In the genomic region with DNA sequence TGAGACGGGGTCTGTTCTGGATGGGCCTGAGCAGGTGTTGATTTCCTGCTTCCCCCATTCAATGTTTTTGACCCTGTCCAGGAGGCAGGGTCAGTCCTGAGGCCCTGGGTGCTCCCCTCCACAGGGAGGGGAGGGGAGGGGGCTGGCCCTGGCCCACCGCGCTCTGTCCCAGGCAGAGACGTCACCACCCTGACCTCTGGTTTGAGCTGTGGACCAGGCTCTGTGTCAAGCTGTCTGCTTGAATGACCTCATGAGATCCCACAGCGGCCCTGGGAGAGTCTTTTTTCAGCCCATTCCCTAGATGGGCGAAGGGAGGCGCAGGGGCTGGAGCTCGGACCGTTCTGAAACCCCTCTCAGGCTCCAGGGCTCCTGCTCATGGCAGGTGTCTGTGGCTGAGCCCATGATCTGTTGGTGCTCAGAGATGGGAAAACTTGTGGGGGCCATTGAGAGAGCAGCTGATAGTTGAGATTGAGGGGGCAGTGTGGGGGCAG, we compare ENCODE assay signal across 1 cellular context.
TF ChIP-seq lines count a peak whose summit lies in the region.

No MANE protein-coding gene starts in this region.

TF ChIP-seq in HepG2, 621 proteins besides CTCF, POLR2A, EP300 and RAD21 (continued from another document and continues in another):
- TF ChIP-seq ZHX2 (IDR thresholded peaks at IDR 0.05; ENCODE audit: low read depth) (no peak), ZHX2 (CRISPR knock-in tag; IDR thresholded peaks at IDR 0.05; ENCODE audit: borderline replicate concordance) (0 out of 2 replicates have a peak, but pooled peaks have one; percentile 34), GABPA (IDR thresholded peaks at IDR 0.05; ENCODE audit: low read depth, low read length) (no peak), GABPA (CRISPR knock-in tag; IDR thresholded peaks at IDR 0.05; ENCODE audit: low read depth) (no peak), KAT7 (CRISPR knock-in tag; IDR thresholded peaks at IDR 0.05; ENCODE audit: borderline replicate concordance) (no peak), HES4 (CRISPR knock-in tag; IDR thresholded peaks at IDR 0.05; ENCODE audit: borderline replicate concordance) (no peak), SAP130 (CRISPR knock-in tag; IDR thresholded peaks at IDR 0.05; ENCODE audit: low read depth) (no peak), PHB2 (IDR thresholded peaks at IDR 0.05; ENCODE audit: partially characterized antibody) (no peak), HOXA7 (CRISPR knock-in tag; IDR thresholded peaks at IDR 0.05) (no peak), ZNF180 (CRISPR knock-in tag; IDR thresholded peaks at IDR 0.05; ENCODE audit: borderline replicate concordance, low read depth) (no peak), TP53 (CRISPR knock-in tag; conservative IDR thresholded peaks at IDR 0.05) (no peak), KDM1A (CRISPR knock-in tag; IDR thresholded peaks at IDR 0.05) (0 out of 2 replicates have a peak, but pooled peaks have one; percentile 36), FOXP4 (CRISPR knock-in tag; IDR thresholded peaks at IDR 0.05) (no peak), MIER2 (CRISPR knock-in tag; IDR thresholded peaks at IDR 0.05) (no peak), PREB (CRISPR knock-in tag; IDR thresholded peaks at IDR 0.05) (no peak), ZNF878 (CRISPR knock-in tag; IDR thresholded peaks at IDR 0.05) (no peak), ZNF225 (CRISPR knock-in tag; IDR thresholded peaks at IDR 0.05) (no peak), PHF20 (CRISPR knock-in tag; IDR thresholded peaks at IDR 0.05) (no peak), CBFB (CRISPR knock-in tag; IDR thresholded peaks at IDR 0.05) (no peak), LBX2 (CRISPR knock-in tag; IDR thresholded peaks at IDR 0.05; ENCODE audit: borderline replicate concordance) (no peak), NR3C1 (CRISPR knock-in tag; IDR thresholded peaks at IDR 0.05) (no peak), THAP8 (CRISPR knock-in tag; IDR thresholded peaks at IDR 0.05; ENCODE audit: borderline replicate concordance) (no peak), ZNF260 (CRISPR knock-in tag; IDR thresholded peaks at IDR 0.05; ENCODE audit: borderline replicate concordance, low read depth) (no peak), MEF2D (CRISPR knock-in tag; IDR thresholded peaks at IDR 0.05) (no peak), ZNF354B (CRISPR knock-in tag; IDR thresholded peaks at IDR 0.05) (no peak), SMARCE1 (IDR thresholded peaks at IDR 0.05; ENCODE audit: borderline replicate concordance) (no peak), ZNF740 (CRISPR knock-in tag; IDR thresholded peaks at IDR 0.05) (no peak), NFE2L1 (CRISPR knock-in tag; IDR thresholded peaks at IDR 0.05; ENCODE audit: borderline replicate concordance) (no peak), KDM6A (CRISPR knock-in tag; IDR thresholded peaks at IDR 0.05; ENCODE audit: low read depth) (no peak), ZNF816 (CRISPR knock-in tag; IDR thresholded peaks at IDR 0.05; ENCODE audit: borderline replicate concordance) (no peak), ZBTB42 (CRISPR knock-in tag; IDR thresholded peaks at IDR 0.05) (no peak), ZNF160 (CRISPR knock-in tag; IDR thresholded peaks at IDR 0.05) (no peak), ZBTB38 (CRISPR knock-in tag; IDR thresholded peaks at IDR 0.05) (no peak)
- TF ChIP-seq, protein P1, sequence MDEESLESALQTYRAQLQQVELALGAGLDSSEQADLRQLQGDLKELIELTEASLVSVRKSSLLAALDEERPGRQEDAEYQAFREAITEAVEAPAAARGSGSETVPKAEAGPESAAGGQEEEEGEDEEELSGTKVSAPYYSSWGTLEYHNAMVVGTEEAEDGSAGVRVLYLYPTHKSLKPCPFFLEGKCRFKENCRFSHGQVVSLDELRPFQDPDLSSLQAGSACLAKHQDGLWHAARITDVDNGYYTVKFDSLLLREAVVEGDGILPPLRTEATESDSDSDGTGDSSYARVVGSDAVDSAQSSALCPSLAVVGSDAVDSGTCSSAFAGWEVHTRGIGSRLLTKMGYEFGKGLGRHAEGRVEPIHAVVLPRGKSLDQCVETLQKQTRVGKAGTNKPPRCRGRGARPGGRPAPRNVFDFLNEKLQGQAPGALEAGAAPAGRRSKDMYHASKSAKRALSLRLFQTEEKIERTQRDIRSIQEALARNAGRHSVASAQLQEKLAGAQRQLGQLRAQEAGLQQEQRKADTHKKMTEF (CRISPR knock-in tag; IDR thresholded peaks at IDR 0.05) = no peak
- TF ChIP-seq, protein P2, sequence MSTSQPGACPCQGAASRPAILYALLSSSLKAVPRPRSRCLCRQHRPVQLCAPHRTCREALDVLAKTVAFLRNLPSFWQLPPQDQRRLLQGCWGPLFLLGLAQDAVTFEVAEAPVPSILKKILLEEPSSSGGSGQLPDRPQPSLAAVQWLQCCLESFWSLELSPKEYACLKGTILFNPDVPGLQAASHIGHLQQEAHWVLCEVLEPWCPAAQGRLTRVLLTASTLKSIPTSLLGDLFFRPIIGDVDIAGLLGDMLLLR (CRISPR knock-in tag; IDR thresholded peaks at IDR 0.05) = no peak
- TF ChIP-seq, protein P3, sequence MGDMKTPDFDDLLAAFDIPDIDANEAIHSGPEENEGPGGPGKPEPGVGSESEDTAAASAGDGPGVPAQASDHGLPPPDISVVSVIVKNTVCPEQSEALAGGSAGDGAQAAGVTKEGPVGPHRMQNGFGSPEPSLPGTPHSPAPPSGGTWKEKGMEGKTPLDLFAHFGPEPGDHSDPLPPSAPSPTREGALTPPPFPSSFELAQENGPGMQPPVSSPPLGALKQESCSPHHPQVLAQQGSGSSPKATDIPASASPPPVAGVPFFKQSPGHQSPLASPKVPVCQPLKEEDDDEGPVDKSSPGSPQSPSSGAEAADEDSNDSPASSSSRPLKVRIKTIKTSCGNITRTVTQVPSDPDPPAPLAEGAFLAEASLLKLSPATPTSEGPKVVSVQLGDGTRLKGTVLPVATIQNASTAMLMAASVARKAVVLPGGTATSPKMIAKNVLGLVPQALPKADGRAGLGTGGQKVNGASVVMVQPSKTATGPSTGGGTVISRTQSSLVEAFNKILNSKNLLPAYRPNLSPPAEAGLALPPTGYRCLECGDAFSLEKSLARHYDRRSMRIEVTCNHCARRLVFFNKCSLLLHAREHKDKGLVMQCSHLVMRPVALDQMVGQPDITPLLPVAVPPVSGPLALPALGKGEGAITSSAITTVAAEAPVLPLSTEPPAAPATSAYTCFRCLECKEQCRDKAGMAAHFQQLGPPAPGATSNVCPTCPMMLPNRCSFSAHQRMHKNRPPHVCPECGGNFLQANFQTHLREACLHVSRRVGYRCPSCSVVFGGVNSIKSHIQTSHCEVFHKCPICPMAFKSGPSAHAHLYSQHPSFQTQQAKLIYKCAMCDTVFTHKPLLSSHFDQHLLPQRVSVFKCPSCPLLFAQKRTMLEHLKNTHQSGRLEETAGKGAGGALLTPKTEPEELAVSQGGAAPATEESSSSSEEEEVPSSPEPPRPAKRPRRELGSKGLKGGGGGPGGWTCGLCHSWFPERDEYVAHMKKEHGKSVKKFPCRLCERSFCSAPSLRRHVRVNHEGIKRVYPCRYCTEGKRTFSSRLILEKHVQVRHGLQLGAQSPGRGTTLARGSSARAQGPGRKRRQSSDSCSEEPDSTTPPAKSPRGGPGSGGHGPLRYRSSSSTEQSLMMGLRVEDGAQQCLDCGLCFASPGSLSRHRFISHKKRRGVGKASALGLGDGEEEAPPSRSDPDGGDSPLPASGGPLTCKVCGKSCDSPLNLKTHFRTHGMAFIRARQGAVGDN (CRISPR knock-in tag; IDR thresholded peaks at IDR 0.05) = peak; percentile 36
- TF ChIP-seq, protein P4, sequence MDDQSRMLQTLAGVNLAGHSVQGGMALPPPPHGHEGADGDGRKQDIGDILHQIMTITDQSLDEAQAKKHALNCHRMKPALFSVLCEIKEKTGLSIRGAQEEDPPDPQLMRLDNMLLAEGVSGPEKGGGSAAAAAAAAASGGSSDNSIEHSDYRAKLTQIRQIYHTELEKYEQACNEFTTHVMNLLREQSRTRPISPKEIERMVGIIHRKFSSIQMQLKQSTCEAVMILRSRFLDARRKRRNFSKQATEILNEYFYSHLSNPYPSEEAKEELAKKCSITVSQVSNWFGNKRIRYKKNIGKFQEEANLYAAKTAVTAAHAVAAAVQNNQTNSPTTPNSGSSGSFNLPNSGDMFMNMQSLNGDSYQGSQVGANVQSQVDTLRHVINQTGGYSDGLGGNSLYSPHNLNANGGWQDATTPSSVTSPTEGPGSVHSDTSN (CRISPR knock-in tag; IDR thresholded peaks at IDR 0.05; ENCODE audit: borderline replicate concordance) = no peak
- TF ChIP-seq, protein P5, sequence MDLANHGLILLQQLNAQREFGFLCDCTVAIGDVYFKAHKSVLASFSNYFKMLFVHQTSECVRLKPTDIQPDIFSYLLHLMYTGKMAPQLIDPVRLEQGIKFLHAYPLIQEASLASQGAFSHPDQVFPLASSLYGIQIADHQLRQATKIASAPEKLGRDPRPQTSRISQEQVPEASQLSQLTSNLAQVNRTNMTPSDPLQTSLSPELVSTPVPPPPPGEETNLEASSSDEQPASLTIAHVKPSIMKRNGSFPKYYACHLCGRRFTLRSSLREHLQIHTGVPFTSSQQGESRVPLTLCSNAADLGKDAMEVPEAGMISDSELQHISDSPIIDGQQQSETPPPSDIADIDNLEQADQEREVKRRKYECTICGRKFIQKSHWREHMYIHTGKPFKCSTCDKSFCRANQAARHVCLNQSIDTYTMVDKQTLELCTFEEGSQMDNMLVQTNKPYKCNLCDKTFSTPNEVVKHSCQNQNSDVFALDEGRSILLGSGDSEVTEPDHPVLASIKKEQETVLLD (CRISPR knock-in tag; IDR thresholded peaks at IDR 0.05; ENCODE audit: low read depth) = no peak
